13 cellular contexts compared by ENCODE assay signal in the genomic region with DNA sequence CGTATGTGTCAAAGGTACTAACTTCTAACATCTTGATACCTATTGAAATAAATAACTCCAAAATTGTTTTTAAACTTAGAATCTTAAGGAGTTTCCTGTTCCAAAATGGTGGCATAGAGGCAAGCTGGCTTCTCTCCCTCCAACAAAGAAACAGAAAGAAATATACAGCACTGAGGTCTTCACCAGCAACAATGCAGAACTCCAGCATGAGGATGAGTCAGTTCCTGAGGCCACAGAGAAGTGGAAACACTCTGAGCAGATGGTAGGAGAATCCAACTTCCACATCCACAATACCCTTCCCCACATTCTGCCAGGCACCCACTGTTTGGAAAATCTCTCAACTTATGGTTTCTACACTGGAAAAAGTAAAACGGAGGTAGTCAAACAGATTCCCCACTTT.
"Had no signal": no experiment of that assay in that cellular context is flagged by ENCODE, and none has a peak within 500 bp of the region (broad histone marks: within the 10 kb centered on the region; RNA-seq: fewer than 3 reads in every experiment).

No MANE protein-coding gene starts in this region.

- H3K9me3 ChIP-seq: psoas muscle, sigmoid colon had no signal

- H3K36me3 ChIP-seq: WERI-Rb-1 had no signal

- H3K27me3 ChIP-seq: sigmoid colon had no signal

- DNase-seq: activated CD4-positive, alpha-beta T cell treated with anti-CD3 and anti-CD28 coated beads for 4 hours; activated CD8-positive, alpha-beta memory T cell treated with anti-CD3 and anti-CD28 coated beads, Interleukin-2, amount 50 U/mL, for 48 hours; activated CD8-positive, alpha-beta T cell treated with anti-CD3 and anti-CD28 coated beads, Interleukin-2, amount 10 ng/mL, durations not matched to agents 7 days and 5 days; activated naive CD4-positive, alpha-beta T cell treated with anti-CD3 and anti-CD28 coated beads for 36 hours; kidney; left ventricle myocardium superior; nephron progenitor cell; psoas muscle; sigmoid colon; stimulated activated CD4-positive, alpha-beta T cell treated with anti-CD3 and anti-CD28 coated beads, Interleukin-12 subunit alpha, Interleukin-12 subunit beta, amount 100 ng/mL, for 4 hours; stimulated activated naive CD4-positive, alpha-beta T cell treated with Interleukin-2 at 50 U/mL for 16 hours; T-helper 1 cell had no signal

- H3K4me1 ChIP-seq: psoas muscle, sigmoid colon had no signal

- H3K27ac ChIP-seq: psoas muscle, sigmoid colon, WERI-Rb-1 had no signal

- H3K4me3 ChIP-seq: psoas muscle, sigmoid colon had no signal
